20 cellular contexts compared by ENCODE assay signal in genomic region chr7:19403691-19404090, GRCh38.
DNase-seq lines count a peak whose midpoint lies in the region; ATAC-seq, FAIRE-seq and TF ChIP-seq lines count a peak whose summit lies in the region.
"Had no signal": no experiment of that assay in that cellular context is flagged by ENCODE, and none has a peak within 500 bp of the region (broad histone marks: within the 10 kb centered on the region; RNA-seq: fewer than 3 reads in every experiment).

No MANE protein-coding gene starts in this region.

- TF ChIP-seq CTCF in fibroblast of villous mesenchyme (IDR thresholded peaks at IDR 0.05; ENCODE audit: insufficient read depth, low read depth, low read length) (no peak), heart left ventricle (IDR thresholded peaks at IDR 0.05) (no peak)

- FAIRE-seq in H54 (lab: Jason Lieb, UNC) (peak; percentile 57), RCC 7860 (lab: Jason Lieb, UNC) (no peak)
- FAIRE-seq: A549, G401.6, GM12891, HepG2, HTR-8/SVneo had no signal

- intact Hi-C loops in heart left ventricle (cut with DNase I) = no loop called here

- no peaks in the 10 kb centered on the region for H3K9me3 ChIP-seq in heart left ventricle
- H3K9me3 ChIP-seq: A549, BE2C, HAP-1 had no signal

- WGBS in heart left ventricle, 4 donors = 86 to 98% (median 90%) methylated on average over 2 of the region's 2 CpGs

- DNase-seq in H54 (ENCODE audit: insufficient read length, low spot score) = no peak
- peak; percentile 13 for DNase-seq in RPMI7951 (ENCODE audit: low read depth)
- DNase-seq in fibroblast of villous mesenchyme (ENCODE audit: low read depth) = peak; percentile 39
- no peak for DNase-seq in NCI-H82 treated with DMSO at 0.1 percent for 48 hours (lab: John Stamatoyannopoulos, UW; ENCODE audit: unreplicated experiment)
- DNase-seq in RCC 7860 (ENCODE audit: low spot score) = no peak
- DNase-seq in heart left ventricle = no peak
- DNase-seq: BE2C; CD4-positive, alpha-beta memory T cell; DMS153; DND-41; GOT3; HFFc6 had no signal

- no peak for TF ChIP-seq POLR2A in H54 (IDR thresholded peaks at IDR 0.05; ENCODE audit: low read depth, low read length)
- TF ChIP-seq POLR2A in heart left ventricle (IDR thresholded peaks at IDR 0.05) = no peak

- no peak for ATAC-seq in heart left ventricle
- ATAC-seq in GM18519 (IDR thresholded peaks at IDR 0.05; ENCODE audit: low FRiP score, unreplicated experiment) = no peak
- ATAC-seq: HepG2 had no signal

- H3K36me3 ChIP-seq in heart left ventricle = no peaks in the 10 kb centered on the region
- H3K36me3 ChIP-seq: BE2C, HAP-1 had no signal

- H3K27ac ChIP-seq in heart left ventricle = no peak overlapping the region
- H3K27ac ChIP-seq: C4-2B had no signal

- H3K27me3 ChIP-seq in heart left ventricle = no peaks in the 10 kb centered on the region

- no peaks in the 10 kb centered on the region for H3K4me1 ChIP-seq in heart left ventricle
- H3K4me1 ChIP-seq: BE2C had no signal

- H3K4me3 ChIP-seq in fibroblast of villous mesenchyme (ENCODE audit: low read depth, low read length) = no peak overlapping the region
- no peak overlapping the region for H3K4me3 ChIP-seq in heart left ventricle
- H3K4me3 ChIP-seq: A549, HAP-1 had no signal

Comparison
In these comparisons a context has a peak if more than half of its experiments do, and no peak if none do; other contexts are left out.
1. DNase-seq: peak in RPMI7951 (single experiment) and fibroblast of villous mesenchyme (single experiment); none in H54 (single experiment), NCI-H82 treated with DMSO at 0.1 percent for 48 hours (single experiment), RCC 7860 (single experiment) and heart left ventricle (0 of 5).